Comparison of ENCODE assay signal across 9 cellular contexts in genomic region chr11:45900916-45901617, GRCh38. TPM values are rescaled to one million over a fixed set of nuclear protein-coding genes. Genes with fewer than 3 reads are reported as not detected.
DNase-seq lines count a peak whose midpoint lies in the region; ATAC-seq, FAIRE-seq and TF ChIP-seq lines count a peak whose summit lies in the region.
"Had no signal": no experiment of that assay in that cellular context is flagged by ENCODE, and none has a peak within 500 bp of the region (broad histone marks: within the 10 kb centered on the region; RNA-seq: fewer than 3 reads in every experiment).

No MANE protein-coding gene starts in this region.

- no peaks in the 10 kb centered on the region; a peak in 1 of 5 replicates for H3K27me3 ChIP-seq in K562 (ENCODE audit: control insufficient read depth in 2 of 2, insufficient read depth in 2 of 2, low read length in 2 of 2)

- H3K79me2 ChIP-seq in K562 (ENCODE audit: control insufficient read depth, insufficient read depth, low read length), result no peaks in the 10 kb centered on the region

- peaks cover 3% of the 10 kb centered on the region for H3K9me1 ChIP-seq in K562 (ENCODE audit: control insufficient read depth, insufficient read depth, low read length)

- peak overlapping the region in 1 of 2 experiments; percentile 89; a peak in 2 of 4 replicates for H3K9ac ChIP-seq in K562 (ENCODE audit: insufficient read depth in 1 of 2, low read depth in 2 of 2, low read length in 2 of 2)

- no peak for ATAC-seq in K562

- in situ Hi-C loops in K562 (cut with MboI), result no loop called here

- no peaks in the 10 kb centered on the region for H3K9me3 ChIP-seq in K562 (replicated peaks; ENCODE audit: control insufficient read depth, insufficient read depth, low read depth, low read length)

- no peak overlapping the region for H2AFZ ChIP-seq in K562 (ENCODE audit: low read depth, low read length)

- 0 out of 2 replicates have a peak overlapping the region, but pooled peaks have one; percentile 70 for H3K4me2 ChIP-seq in K562 (ENCODE audit: insufficient read depth, low read length)

- POLR2A ChIA-PET in K562 (lab: Yijun Ruan, JAX), result interaction anchor here (0.7 to 1.6 kb wide), 7 partner anchors 9 to 261 kb away, joined by 3 to 6 read pairs (median 4); partner anchors contain the start of genes LARGE2 and PEX16

- no peaks in the 10 kb centered on the region for H3K4me1 Mint-ChIP-seq in T-helper 2 cell treated with Interferon-gamma antibody and Interleukin-4, amounts not matched to agents 5 μg/mL and 100 μg/mL, for 36 hours (ENCODE audit: low read depth)

- BruUV-seq in K562 (replicated peaks; lab: Mats Ljungman, UMichigan), result no TSS peak

- H3K27ac Mint-ChIP-seq in T-helper 2 cell treated with Interferon-gamma antibody and Interleukin-4, amounts not matched to agents 5 μg/mL and 100 μg/mL, for 36 hours, result no peak overlapping the region

- no peak for TF ChIP-seq CTCF in K562 (IDR thresholded peaks at IDR 0.05 in 2 of 3, conservative IDR thresholded peaks at IDR 0.05 in 1 of 3; ENCODE audit: insufficient read depth in 2 of 3, low read depth in 1 of 3, low read length in 3 of 3)

- peak overlapping the region; percentile 25 for H3K4me3 Mint-ChIP-seq in T-helper 2 cell treated with Interferon-gamma antibody and Interleukin-4, amounts not matched to agents 5 μg/mL and 100 μg/mL, for 36 hours

- H3K36me3 ChIP-seq in K562 (ENCODE audit: control insufficient read depth, insufficient read depth, low read length), result no peaks in the 10 kb centered on the region

- H3K27ac ChIP-seq in K562 (ENCODE audit: extremely low read depth, low read depth, low read length), result no peak overlapping the region

- no peak overlapping the region for H3K4me3 ChIP-seq in K562

- H3K36me3 Mint-ChIP-seq in T-helper 2 cell treated with Interferon-gamma antibody and Interleukin-4, amounts not matched to agents 5 μg/mL and 100 μg/mL, for 36 hours (ENCODE audit: low read depth), result no peaks in the 10 kb centered on the region

- H4K20me1 ChIP-seq in K562 (replicated peaks; ENCODE audit: control insufficient read depth, insufficient read depth, low read length), result 0 out of 2 replicates have a peak, but pooled peaks cover 4% of the 10 kb centered on the region

- intact Hi-C loops in K562 (cut with micrococcal nuclease), result no loop called here

- CTCF ChIA-PET in K562 (lab: Yijun Ruan, JAX; ENCODE audit: low intra/inter-chr PET ratio), result no interaction called here

- TF ChIP-seq EP300 in K562 (IDR thresholded peaks at IDR 0.05; ENCODE audit: low read length), result no peak

- TF ChIP-seq RAD21 in K562 (CRISPR knock-in tag; conservative IDR thresholded peaks at IDR 0.05 in 1 of 2, IDR thresholded peaks at IDR 0.05 in 1 of 2), result no peak

- no peak for FAIRE-seq in K562 (lab: Jason Lieb, UNC)

- peaks cover 27% of the 10 kb centered on the region for H3K27me3 Mint-ChIP-seq in T-helper 2 cell treated with Interferon-gamma antibody and Interleukin-4, amounts not matched to agents 5 μg/mL and 100 μg/mL, for 36 hours (ENCODE audit: low read depth)

- peaks cover 14 to 77% of the 10 kb centered on the region in 2 experiments for H3K4me1 ChIP-seq in K562 (replicated peaks in 1 of 2; ENCODE audit: control insufficient read depth in 2 of 2, insufficient read depth in 2 of 2, low read length in 2 of 2)

- 31% methylated on average over 6 of the region's 8 CpGs for WGBS in K562 (ENCODE audit: insufficient coverage, low coverage, missing lambda C conversion rate)

- no peaks in the 10 kb centered on the region for H3K9me3 Mint-ChIP-seq in T-helper 2 cell treated with Interferon-gamma antibody and Interleukin-4, amounts not matched to agents 5 μg/mL and 100 μg/mL, for 36 hours

- no peak for DNase-seq in T-helper 2 cell treated with Interferon-gamma antibody and Interleukin-4, amounts not matched to agents 5 μg/mL and 100 μg/mL, for 36 hours (ENCODE audit: low spot score)
- DNase-seq in T-helper 2 cell, result no peak
- DNase-seq in K562 (ENCODE audit: extremely low read depth in 1 of 4, low spot score in 3 of 4), result no peak
- peak; percentile 17 for DNase-seq in left kidney (ENCODE audit: low read depth, low spot score)
- DNase-seq in superior temporal gyrus (ENCODE audit: extremely low spot score), result peak; percentile 70
- DNase-seq in stimulated activated CD4-positive, alpha-beta T cell treated with anti-CD3 and anti-CD28 coated beads, Interleukin-12 subunit alpha, Interleukin-12 subunit beta, amount 100 ng/mL, for 4 hours, result no peak
- no peak for DNase-seq in stimulated activated CD4-positive, alpha-beta T cell treated with anti-CD3 and anti-CD28 coated beads, Interleukin-15, amount 100 ng/mL, for 24 hours
- DNase-seq in central memory CD4-positive, alpha-beta T cell, result no peak
- DNase-seq: T-helper 9 cell had no signal

- no peak for TF ChIP-seq POLR2A in K562 (conservative IDR thresholded peaks at IDR 0.05)

RNA-seq across cellular contexts. Expression of gene FREY1, which starts 6.0 kb away (rescaled TPM):
- 1.1 and 7.5 TPM in 2 replicates for total RNA-seq in K562 (2011; cell fraction: chromatin; rRNA removed; ENCODE audit: low replicate concordance)
- 3.9 and 5.7 TPM in 2 replicates for total RNA-seq in K562 (2011; cell fraction: nucleolus; rRNA removed)
- total RNA-seq in K562 (2011; cell fraction: nucleoplasm; rRNA removed), result 3.1 and 4.0 TPM in 2 replicates
- 1.5 TPM in 1 of 2 replicates, not detected in the other for total RNA-seq in K562 (2014; rRNA removed)
- not detected in 2 replicates for total RNA-seq in K562 (2014; rRNA removed; fragmentation: Illumina TruSeq; extraction: Trizol)
- 0.83 and 1.1 TPM in 2 replicates for total RNA-seq in K562 (2015; rRNA removed; fragmentation: Illumina TruSeq; extraction: Trizol)
- total RNA-seq in K562 (2021), result 0.76 and 1.1 TPM in 2 replicates
- polyA plus RNA-seq in K562 (2011; rRNA removed), result 0.28 TPM in 1 of 2 replicates, not detected in the other
- 0.72 and 0.74 TPM in 2 replicates for polyA plus RNA-seq in K562 (2011; cell fraction: cytosol; rRNA removed)
- 1.00 and 1.8 TPM in 2 replicates for polyA plus RNA-seq in K562 (2011; cell fraction: nucleus; rRNA removed)
- 0.47 and 0.65 TPM in 2 replicates for polyA plus RNA-seq in K562 (2012)
- 0.25 TPM in 1 of 2 replicates, not detected in the other for polyA plus RNA-seq in K562 (2014; fragmentation: Illumina TruSeq; extraction: Trizol)
- not detected for polyA plus RNA-seq in K562 (2014; fragmentation: Nextera tagmentation; extraction: Ambion mirVana)
- polyA plus RNA-seq in K562 (2014; rRNA removed), result not detected in 2 replicates
- polyA minus RNA-seq in K562 (2011; rRNA and poly(A)+ RNA removed), result 0.66 TPM in 1 of 2 replicates, not detected in the other
- not detected in 2 replicates for polyA minus RNA-seq in K562 (2011; cell fraction: cytosol; rRNA and poly(A)+ RNA removed)
- 4.4 and 5.3 TPM in 2 replicates for polyA minus RNA-seq in K562 (2011; cell fraction: nucleus; rRNA and poly(A)+ RNA removed)

RNA-seq across cellular contexts. Expression of gene MAPK8IP1, which starts 15.6 kb away (rescaled TPM):
- total RNA-seq in K562 (2011; cell fraction: chromatin; rRNA removed; ENCODE audit: low replicate concordance), result 1.4 and 6.4 TPM in 2 replicates
- total RNA-seq in K562 (2011; cell fraction: nucleolus; rRNA removed), result 4.3 and 4.5 TPM in 2 replicates
- total RNA-seq in K562 (2011; cell fraction: nucleoplasm; rRNA removed), result 2.4 and 2.6 TPM in 2 replicates
- total RNA-seq in K562 (2014; rRNA removed), result 5.4 and 8.0 TPM in 2 replicates
- 0.89 and 1.5 TPM in 2 replicates for total RNA-seq in K562 (2014; rRNA removed; fragmentation: Illumina TruSeq; extraction: Trizol)
- 2.1 and 2.3 TPM in 2 replicates for total RNA-seq in K562 (2015; rRNA removed; fragmentation: Illumina TruSeq; extraction: Trizol)
- total RNA-seq in K562 (2021), result 6.6 and 6.9 TPM in 2 replicates
- polyA plus RNA-seq in K562 (2011; rRNA removed), result 2.5 and 3.9 TPM in 2 replicates
- polyA plus RNA-seq in K562 (2011; cell fraction: cytosol; rRNA removed), result 4.4 and 9.8 TPM in 2 replicates
- polyA plus RNA-seq in K562 (2011; cell fraction: nucleus; rRNA removed), result 7.2 and 11.0 TPM in 2 replicates
- polyA plus RNA-seq in K562 (2012), result 3.3 and 3.7 TPM in 2 replicates
- polyA plus RNA-seq in K562 (2014; fragmentation: Illumina TruSeq; extraction: Trizol), result 2.9 and 4.0 TPM in 2 replicates
- under 1 TPM; 0.13 to 0.14 TPM for polyA plus RNA-seq in K562 (2014; fragmentation: Nextera tagmentation; extraction: Ambion mirVana)
- polyA plus RNA-seq in K562 (2014; rRNA removed), result 4.3 and 4.9 TPM in 2 replicates
- polyA minus RNA-seq in K562 (2011; rRNA and poly(A)+ RNA removed), result 1.6 and 1.7 TPM in 2 replicates
- 4.6 and 9.6 TPM in 2 replicates for polyA minus RNA-seq in K562 (2011; cell fraction: cytosol; rRNA and poly(A)+ RNA removed)
- polyA minus RNA-seq in K562 (2011; cell fraction: nucleus; rRNA and poly(A)+ RNA removed), result 1.5 and 1.7 TPM in 2 replicates

RNA-seq across cellular contexts. Expression of gene PEX16, which starts 16.6 kb away (rescaled TPM):
- 11.5 and 39.4 TPM in 2 replicates for total RNA-seq in K562 (2011; cell fraction: chromatin; rRNA removed; ENCODE audit: low replicate concordance)
- total RNA-seq in K562 (2011; cell fraction: nucleolus; rRNA removed), result 47.2 and 58.2 TPM in 2 replicates
- 22.8 and 24.3 TPM in 2 replicates for total RNA-seq in K562 (2011; cell fraction: nucleoplasm; rRNA removed)
- total RNA-seq in K562 (2014; rRNA removed), result 43.9 and 48.4 TPM in 2 replicates
- total RNA-seq in K562 (2014; rRNA removed; fragmentation: Illumina TruSeq; extraction: Trizol), result 6.0 and 8.9 TPM in 2 replicates
- total RNA-seq in K562 (2015; rRNA removed; fragmentation: Illumina TruSeq; extraction: Trizol), result 16.2 and 22.5 TPM in 2 replicates
- 33.7 and 37.3 TPM in 2 replicates for total RNA-seq in K562 (2021)
- polyA plus RNA-seq in K562 (2011; rRNA removed), result 14.6 and 16.6 TPM in 2 replicates
- 17.9 and 33.5 TPM in 2 replicates for polyA plus RNA-seq in K562 (2011; cell fraction: cytosol; rRNA removed)
- polyA plus RNA-seq in K562 (2011; cell fraction: nucleus; rRNA removed), result 42.7 and 61.1 TPM in 2 replicates
- polyA plus RNA-seq in K562 (2012), result 18.8 and 30.4 TPM in 2 replicates
- 7.5 and 20.4 TPM in 2 replicates for polyA plus RNA-seq in K562 (2014; fragmentation: Illumina TruSeq; extraction: Trizol)
- polyA plus RNA-seq in K562 (2014; fragmentation: Nextera tagmentation; extraction: Ambion mirVana), result 1 to 10 TPM; 1.5 to 3.9 TPM
- polyA plus RNA-seq in K562 (2014; rRNA removed), result 30.8 and 38.3 TPM in 2 replicates
- polyA minus RNA-seq in K562 (2011; rRNA and poly(A)+ RNA removed), result 7.6 and 8.4 TPM in 2 replicates
- 15.4 and 23.8 TPM in 2 replicates for polyA minus RNA-seq in K562 (2011; cell fraction: cytosol; rRNA and poly(A)+ RNA removed)
- polyA minus RNA-seq in K562 (2011; cell fraction: nucleus; rRNA and poly(A)+ RNA removed), result 24.3 and 25.0 TPM in 2 replicates

RNA-seq across cellular contexts. Expression of gene LARGE2, which starts 21.4 kb away (rescaled TPM):
- total RNA-seq in K562 (2011; cell fraction: chromatin; rRNA removed; ENCODE audit: low replicate concordance), result 10.2 and 37.1 TPM in 2 replicates
- 31.2 and 41.2 TPM in 2 replicates for total RNA-seq in K562 (2011; cell fraction: nucleolus; rRNA removed)
- 24.0 and 27.8 TPM in 2 replicates for total RNA-seq in K562 (2011; cell fraction: nucleoplasm; rRNA removed)
- 6.6 and 8.7 TPM in 2 replicates for total RNA-seq in K562 (2014; rRNA removed)
- 1.7 and 2.5 TPM in 2 replicates for total RNA-seq in K562 (2014; rRNA removed; fragmentation: Illumina TruSeq; extraction: Trizol)
- total RNA-seq in K562 (2015; rRNA removed; fragmentation: Illumina TruSeq; extraction: Trizol), result 2.6 and 2.7 TPM in 2 replicates
- 12.6 and 14.1 TPM in 2 replicates for total RNA-seq in K562 (2021)
- polyA plus RNA-seq in K562 (2011; rRNA removed), result 7.2 and 12.7 TPM in 2 replicates
- 14.0 and 25.6 TPM in 2 replicates for polyA plus RNA-seq in K562 (2011; cell fraction: cytosol; rRNA removed)
- 41.1 and 66.6 TPM in 2 replicates for polyA plus RNA-seq in K562 (2011; cell fraction: nucleus; rRNA removed)
- 6.0 and 6.7 TPM in 2 replicates for polyA plus RNA-seq in K562 (2012)
- 8.9 and 16.3 TPM in 2 replicates for polyA plus RNA-seq in K562 (2014; fragmentation: Illumina TruSeq; extraction: Trizol)
- under 1 TPM; 0.56 to 0.80 TPM for polyA plus RNA-seq in K562 (2014; fragmentation: Nextera tagmentation; extraction: Ambion mirVana)
- polyA plus RNA-seq in K562 (2014; rRNA removed), result 12.4 and 15.8 TPM in 2 replicates
- polyA minus RNA-seq in K562 (2011; rRNA and poly(A)+ RNA removed), result 2.7 and 3.1 TPM in 2 replicates
- 4.4 and 4.6 TPM in 2 replicates for polyA minus RNA-seq in K562 (2011; cell fraction: cytosol; rRNA and poly(A)+ RNA removed)
- 7.1 and 8.6 TPM in 2 replicates for polyA minus RNA-seq in K562 (2011; cell fraction: nucleus; rRNA and poly(A)+ RNA removed)

RNA-seq across cellular contexts. Expression of gene CRY2, which starts 53.8 kb away (rescaled TPM):
- total RNA-seq in K562 (2011; cell fraction: chromatin; rRNA removed; ENCODE audit: low replicate concordance), result 74.3 and 112 TPM in 2 replicates
- total RNA-seq in K562 (2011; cell fraction: nucleolus; rRNA removed), result 59.2 and 64.6 TPM in 2 replicates
- total RNA-seq in K562 (2011; cell fraction: nucleoplasm; rRNA removed), result 69.7 and 90.4 TPM in 2 replicates
- total RNA-seq in K562 (2014; rRNA removed) (15.1 and 18.3 TPM in 2 replicates), K562 (2014; rRNA removed; fragmentation: Illumina TruSeq; extraction: Trizol) (8.5 and 10.4 TPM in 2 replicates), K562 (2015; rRNA removed; fragmentation: Illumina TruSeq; extraction: Trizol) (10.9 and 13.3 TPM in 2 replicates), K562 (2021) (23.9 and 24.0 TPM in 2 replicates)
- polyA plus RNA-seq in K562 (2011; rRNA removed) (15.8 and 21.7 TPM in 2 replicates), K562 (2014; fragmentation: Illumina TruSeq; extraction: Trizol) (14.5 and 14.8 TPM in 2 replicates), K562 (2014; fragmentation: Nextera tagmentation; extraction: Ambion mirVana) (1 to 10 TPM; 2.3 to 3.3 TPM), K562 (2014; rRNA removed) (13.5 and 17.1 TPM in 2 replicates)
- 16.3 and 16.9 TPM in 2 replicates for polyA plus RNA-seq in K562 (2011; cell fraction: cytosol; rRNA removed)
- 59.5 and 77.3 TPM in 2 replicates for polyA plus RNA-seq in K562 (2011; cell fraction: nucleus; rRNA removed)
- polyA plus RNA-seq in K562 (2012), result 10.6 and 11.5 TPM in 2 replicates
- polyA minus RNA-seq in K562 (2011; rRNA and poly(A)+ RNA removed), result 27.1 and 32.0 TPM in 2 replicates
- 17.7 and 18.3 TPM in 2 replicates for polyA minus RNA-seq in K562 (2011; cell fraction: cytosol; rRNA and poly(A)+ RNA removed)
- 28.8 and 31.0 TPM in 2 replicates for polyA minus RNA-seq in K562 (2011; cell fraction: nucleus; rRNA and poly(A)+ RNA removed)

Comparison
In these comparisons a context has a peak if more than half of its experiments do, and no peak if none do; other contexts are left out.
1. DNase-seq: peak in left kidney (single experiment) and superior temporal gyrus (single experiment); none in T-helper 2 cell treated with Interferon-gamma antibody and Interleukin-4, amounts not matched to agents 5 μg/mL and 100 μg/mL, for 36 hours (single experiment), T-helper 2 cell (0 of 5), K562 (0 of 4), stimulated activated CD4-positive, alpha-beta T cell treated with anti-CD3 and anti-CD28 coated beads, Interleukin-12 subunit alpha, Interleukin-12 subunit beta, amount 100 ng/mL, for 4 hours (single experiment), stimulated activated CD4-positive, alpha-beta T cell treated with anti-CD3 and anti-CD28 coated beads, Interleukin-15, amount 100 ng/mL, for 24 hours (single experiment) and central memory CD4-positive, alpha-beta T cell (single experiment).